1 cellular context compared by ENCODE assay signal in genomic region chr2:120132691-120133090, GRCh38.
TF ChIP-seq lines count a peak whose summit lies in the region.

No MANE protein-coding gene starts in this region.

TF ChIP-seq in GM23338, 12 proteins besides CTCF, POLR2A, EP300 and RAD21 (continued from another document):
- no peak for TF ChIP-seq ZNF331 (CRISPR knock-in tag; IDR thresholded peaks at IDR 0.05; ENCODE audit: low read depth)
- TF ChIP-seq REST (IDR thresholded peaks at IDR 0.05; ENCODE audit: unreplicated experiment), result no peak
- no peak for TF ChIP-seq CREB1 (CRISPR knock-in tag; IDR thresholded peaks at IDR 0.05; ENCODE audit: low read depth)
- no peak for TF ChIP-seq EZH2 (IDR thresholded peaks at IDR 0.05; ENCODE audit: low read depth, unreplicated experiment)
- TF ChIP-seq STAT1 (IDR thresholded peaks at IDR 0.05; ENCODE audit: unreplicated experiment), result no peak
